ENCODE assay signal across 1 cellular context in the genomic region with DNA sequence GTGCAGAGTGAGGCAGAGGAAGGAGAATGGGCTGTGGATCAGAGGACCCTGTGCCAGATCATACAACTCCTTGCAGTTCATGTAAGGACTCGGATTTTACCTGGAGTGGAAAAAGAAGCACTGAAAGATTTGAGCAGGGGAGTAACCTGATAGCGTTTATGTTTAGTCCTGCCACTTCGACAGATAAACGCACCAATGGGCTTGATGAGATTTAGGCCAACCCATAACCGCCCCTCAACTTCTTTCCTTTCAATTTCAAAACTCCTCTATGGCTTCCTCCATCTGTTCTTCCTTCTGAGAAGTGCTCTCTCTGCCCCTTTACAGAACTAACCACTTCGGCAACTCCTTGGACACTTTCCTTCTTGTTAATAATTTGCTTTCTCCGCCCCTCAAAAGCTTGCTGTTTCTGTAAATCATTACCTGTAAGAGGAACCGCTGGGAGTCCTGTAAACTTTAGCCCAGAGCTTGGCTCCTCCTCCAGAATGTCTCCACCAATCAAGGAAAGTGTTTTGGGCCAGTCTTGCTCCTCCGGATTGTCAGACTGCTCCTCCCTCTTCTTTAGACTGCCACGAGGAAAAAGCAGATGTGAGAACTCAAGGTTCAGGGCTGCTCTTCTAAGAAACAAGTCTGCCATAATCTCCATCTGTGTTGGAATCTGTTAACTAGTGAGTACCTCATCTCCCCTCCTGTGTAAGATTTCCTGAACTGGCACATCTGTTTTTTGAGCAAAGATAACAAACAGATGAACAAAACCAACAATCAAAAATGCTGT.
TF ChIP-seq lines count a peak whose summit lies in the region.

A gene with protein sequence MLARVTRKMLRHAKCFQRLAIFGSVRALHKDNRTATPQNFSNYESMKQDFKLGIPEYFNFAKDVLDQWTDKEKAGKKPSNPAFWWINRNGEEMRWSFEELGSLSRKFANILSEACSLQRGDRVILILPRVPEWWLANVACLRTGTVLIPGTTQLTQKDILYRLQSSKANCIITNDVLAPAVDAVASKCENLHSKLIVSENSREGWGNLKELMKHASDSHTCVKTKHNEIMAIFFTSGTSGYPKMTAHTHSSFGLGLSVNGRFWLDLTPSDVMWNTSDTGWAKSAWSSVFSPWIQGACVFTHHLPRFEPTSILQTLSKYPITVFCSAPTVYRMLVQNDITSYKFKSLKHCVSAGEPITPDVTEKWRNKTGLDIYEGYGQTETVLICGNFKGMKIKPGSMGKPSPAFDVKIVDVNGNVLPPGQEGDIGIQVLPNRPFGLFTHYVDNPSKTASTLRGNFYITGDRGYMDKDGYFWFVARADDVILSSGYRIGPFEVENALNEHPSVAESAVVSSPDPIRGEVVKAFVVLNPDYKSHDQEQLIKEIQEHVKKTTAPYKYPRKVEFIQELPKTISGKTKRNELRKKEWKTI (plus strand): TSS at position 554 of the 772 bp plus-strand sequence. CDS start 6,021 bp downstream, outside the sequence.

TF ChIP-seq in K562, 482 proteins besides CTCF, POLR2A, EP300 and RAD21 (continued from another document and continues in another):
- TF ChIP-seq, protein P1, sequence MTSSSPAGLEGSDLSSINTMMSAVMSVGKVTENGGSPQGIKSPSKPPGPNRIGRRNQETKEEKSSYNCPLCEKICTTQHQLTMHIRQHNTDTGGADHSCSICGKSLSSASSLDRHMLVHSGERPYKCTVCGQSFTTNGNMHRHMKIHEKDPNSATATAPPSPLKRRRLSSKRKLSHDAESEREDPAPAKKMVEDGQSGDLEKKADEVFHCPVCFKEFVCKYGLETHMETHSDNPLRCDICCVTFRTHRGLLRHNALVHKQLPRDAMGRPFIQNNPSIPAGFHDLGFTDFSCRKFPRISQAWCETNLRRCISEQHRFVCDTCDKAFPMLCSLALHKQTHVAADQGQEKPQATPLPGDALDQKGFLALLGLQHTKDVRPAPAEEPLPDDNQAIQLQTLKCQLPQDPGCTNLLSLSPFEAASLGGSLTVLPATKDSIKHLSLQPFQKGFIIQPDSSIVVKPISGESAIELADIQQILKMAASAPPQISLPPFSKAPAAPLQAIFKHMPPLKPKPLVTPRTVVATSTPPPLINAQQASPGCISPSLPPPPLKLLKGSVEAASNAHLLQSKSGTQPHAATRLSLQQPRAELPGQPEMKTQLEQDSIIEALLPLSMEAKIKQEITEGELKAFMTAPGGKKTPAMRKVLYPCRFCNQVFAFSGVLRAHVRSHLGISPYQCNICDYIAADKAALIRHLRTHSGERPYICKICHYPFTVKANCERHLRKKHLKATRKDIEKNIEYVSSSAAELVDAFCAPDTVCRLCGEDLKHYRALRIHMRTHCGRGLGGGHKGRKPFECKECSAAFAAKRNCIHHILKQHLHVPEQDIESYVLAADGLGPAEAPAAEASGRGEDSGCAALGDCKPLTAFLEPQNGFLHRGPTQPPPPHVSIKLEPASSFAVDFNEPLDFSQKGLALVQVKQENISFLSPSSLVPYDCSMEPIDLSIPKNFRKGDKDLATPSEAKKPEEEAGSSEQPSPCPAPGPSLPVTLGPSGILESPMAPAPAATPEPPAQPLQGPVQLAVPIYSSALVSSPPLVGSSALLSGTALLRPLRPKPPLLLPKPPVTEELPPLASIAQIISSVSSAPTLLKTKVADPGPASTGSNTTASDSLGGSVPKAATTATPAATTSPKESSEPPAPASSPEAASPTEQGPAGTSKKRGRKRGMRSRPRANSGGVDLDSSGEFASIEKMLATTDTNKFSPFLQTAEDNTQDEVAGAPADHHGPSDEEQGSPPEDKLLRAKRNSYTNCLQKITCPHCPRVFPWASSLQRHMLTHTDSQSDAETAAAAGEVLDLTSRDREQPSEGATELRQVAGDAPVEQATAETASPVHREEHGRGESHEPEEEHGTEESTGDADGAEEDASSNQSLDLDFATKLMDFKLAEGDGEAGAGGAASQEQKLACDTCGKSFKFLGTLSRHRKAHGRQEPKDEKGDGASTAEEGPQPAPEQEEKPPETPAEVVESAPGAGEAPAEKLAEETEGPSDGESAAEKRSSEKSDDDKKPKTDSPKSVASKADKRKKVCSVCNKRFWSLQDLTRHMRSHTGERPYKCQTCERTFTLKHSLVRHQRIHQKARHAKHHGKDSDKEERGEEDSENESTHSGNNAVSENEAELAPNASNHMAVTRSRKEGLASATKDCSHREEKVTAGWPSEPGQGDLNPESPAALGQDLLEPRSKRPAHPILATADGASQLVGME (CRISPR knock-in tag; IDR thresholded peaks at IDR 0.05), result 0 out of 2 replicates have a peak, but pooled peaks have one; percentile 13
- TF ChIP-seq MTA1 (IDR thresholded peaks at IDR 0.05; ENCODE audit: borderline replicate concordance) (no peak), DIDO1 (tag; IDR thresholded peaks at IDR 0.05; ENCODE audit: low read depth) (0 out of 2 replicates have a peak, but pooled peaks have one; percentile 7), ZNF785 (CRISPR knock-in tag; IDR thresholded peaks at IDR 0.05) (no peak), POLR3A (IDR thresholded peaks at IDR 0.05; ENCODE audit: borderline replicate concordance, extremely low read depth, insufficient read depth, insufficient read length) (no peak), ZNF134 (CRISPR knock-in tag; conservative IDR thresholded peaks at IDR 0.05) (no peak), NFXL1 (CRISPR knock-in tag; IDR thresholded peaks at IDR 0.05) (no peak), SIRT6 (IDR thresholded peaks at IDR 0.05; ENCODE audit: low read depth, low read length) (no peak), GTF2F1 (IDR thresholded peaks at IDR 0.05; ENCODE audit: low read depth, low read length) (no peak), ZNF174 (CRISPR knock-in tag; IDR thresholded peaks at IDR 0.05) (peak; percentile 32; the same call in 1 of the 2 replicates), ZNF79 (CRISPR knock-in tag; IDR thresholded peaks at IDR 0.05; ENCODE audit: low read depth) (no peak), SMARCC2 (IDR thresholded peaks at IDR 0.05; ENCODE audit: low read depth) (no peak), HDGF (IDR thresholded peaks at IDR 0.05) (no peak), ETS2 (tag; IDR thresholded peaks at IDR 0.05; ENCODE audit: borderline replicate concordance, poor library complexity, severe bottlenecking) (no peak), NFATC3 (IDR thresholded peaks at IDR 0.05) (no peak), ZNF239 (CRISPR knock-in tag; IDR thresholded peaks at IDR 0.05) (no peak), ZNF707 (CRISPR knock-in tag; conservative IDR thresholded peaks at IDR 0.05) (no peak), ZNF197 (CRISPR knock-in tag; IDR thresholded peaks at IDR 0.05; ENCODE audit: low read depth) (peak; percentile 72; the same call in 1 of the 2 replicates)
- TF ChIP-seq, protein P2, sequence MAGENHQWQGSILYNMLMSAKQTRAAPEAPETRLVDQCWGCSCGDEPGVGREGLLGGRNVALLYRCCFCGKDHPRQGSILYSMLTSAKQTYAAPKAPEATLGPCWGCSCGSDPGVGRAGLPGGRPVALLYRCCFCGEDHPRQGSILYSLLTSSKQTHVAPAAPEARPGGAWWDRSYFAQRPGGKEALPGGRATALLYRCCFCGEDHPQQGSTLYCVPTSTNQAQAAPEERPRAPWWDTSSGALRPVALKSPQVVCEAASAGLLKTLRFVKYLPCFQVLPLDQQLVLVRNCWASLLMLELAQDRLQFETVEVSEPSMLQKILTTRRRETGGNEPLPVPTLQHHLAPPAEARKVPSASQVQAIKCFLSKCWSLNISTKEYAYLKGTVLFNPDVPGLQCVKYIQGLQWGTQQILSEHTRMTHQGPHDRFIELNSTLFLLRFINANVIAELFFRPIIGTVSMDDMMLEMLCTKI (IDR thresholded peaks at IDR 0.05; ENCODE audit: partially characterized antibody), result no peak
- TF ChIP-seq, protein P3, sequence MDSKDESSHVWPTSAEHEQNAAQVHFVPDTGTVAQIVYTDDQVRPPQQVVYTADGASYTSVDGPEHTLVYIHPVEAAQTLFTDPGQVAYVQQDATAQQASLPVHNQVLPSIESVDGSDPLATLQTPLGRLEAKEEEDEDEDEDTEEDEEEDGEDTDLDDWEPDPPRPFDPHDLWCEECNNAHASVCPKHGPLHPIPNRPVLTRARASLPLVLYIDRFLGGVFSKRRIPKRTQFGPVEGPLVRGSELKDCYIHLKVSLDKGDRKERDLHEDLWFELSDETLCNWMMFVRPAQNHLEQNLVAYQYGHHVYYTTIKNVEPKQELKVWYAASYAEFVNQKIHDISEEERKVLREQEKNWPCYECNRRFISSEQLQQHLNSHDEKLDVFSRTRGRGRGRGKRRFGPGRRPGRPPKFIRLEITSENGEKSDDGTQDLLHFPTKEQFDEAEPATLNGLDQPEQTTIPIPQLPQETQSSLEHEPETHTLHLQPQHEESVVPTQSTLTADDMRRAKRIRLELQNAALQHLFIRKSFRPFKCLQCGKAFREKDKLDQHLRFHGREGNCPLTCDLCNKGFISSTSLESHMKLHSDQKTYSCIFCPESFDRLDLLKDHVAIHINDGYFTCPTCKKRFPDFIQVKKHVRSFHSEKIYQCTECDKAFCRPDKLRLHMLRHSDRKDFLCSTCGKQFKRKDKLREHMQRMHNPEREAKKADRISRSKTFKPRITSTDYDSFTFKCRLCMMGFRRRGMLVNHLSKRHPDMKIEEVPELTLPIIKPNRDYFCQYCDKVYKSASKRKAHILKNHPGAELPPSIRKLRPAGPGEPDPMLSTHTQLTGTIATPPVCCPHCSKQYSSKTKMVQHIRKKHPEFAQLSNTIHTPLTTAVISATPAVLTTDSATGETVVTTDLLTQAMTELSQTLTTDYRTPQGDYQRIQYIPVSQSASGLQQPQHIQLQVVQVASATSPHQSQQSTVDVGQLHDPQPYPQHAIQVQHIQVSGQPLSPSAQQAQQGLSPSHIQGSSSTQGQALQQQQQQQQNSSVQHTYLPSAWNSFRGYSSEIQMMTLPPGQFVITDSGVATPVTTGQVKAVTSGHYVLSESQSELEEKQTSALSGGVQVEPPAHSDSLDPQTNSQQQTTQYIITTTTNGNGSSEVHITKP (IDR thresholded peaks at IDR 0.05; ENCODE audit: partially characterized antibody), result peak; percentile 78
- TF ChIP-seq, protein P4, sequence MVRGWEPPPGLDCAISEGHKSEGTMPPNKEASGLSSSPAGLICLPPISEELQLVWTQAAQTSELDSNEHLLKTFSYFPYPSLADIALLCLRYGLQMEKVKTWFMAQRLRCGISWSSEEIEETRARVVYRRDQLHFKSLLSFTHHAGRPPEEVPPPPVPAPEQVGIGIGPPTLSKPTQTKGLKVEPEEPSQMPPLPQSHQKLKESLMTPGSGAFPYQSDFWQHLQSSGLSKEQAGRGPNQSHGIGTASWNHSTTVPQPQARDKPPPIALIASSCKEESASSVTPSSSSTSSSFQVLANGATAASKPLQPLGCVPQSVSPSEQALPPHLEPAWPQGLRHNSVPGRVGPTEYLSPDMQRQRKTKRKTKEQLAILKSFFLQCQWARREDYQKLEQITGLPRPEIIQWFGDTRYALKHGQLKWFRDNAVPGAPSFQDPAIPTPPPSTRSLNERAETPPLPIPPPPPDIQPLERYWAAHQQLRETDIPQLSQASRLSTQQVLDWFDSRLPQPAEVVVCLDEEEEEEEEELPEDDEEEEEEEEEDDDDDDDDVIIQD (CRISPR knock-in tag; IDR thresholded peaks at IDR 0.05), result no peak
- TF ChIP-seq, protein P5, sequence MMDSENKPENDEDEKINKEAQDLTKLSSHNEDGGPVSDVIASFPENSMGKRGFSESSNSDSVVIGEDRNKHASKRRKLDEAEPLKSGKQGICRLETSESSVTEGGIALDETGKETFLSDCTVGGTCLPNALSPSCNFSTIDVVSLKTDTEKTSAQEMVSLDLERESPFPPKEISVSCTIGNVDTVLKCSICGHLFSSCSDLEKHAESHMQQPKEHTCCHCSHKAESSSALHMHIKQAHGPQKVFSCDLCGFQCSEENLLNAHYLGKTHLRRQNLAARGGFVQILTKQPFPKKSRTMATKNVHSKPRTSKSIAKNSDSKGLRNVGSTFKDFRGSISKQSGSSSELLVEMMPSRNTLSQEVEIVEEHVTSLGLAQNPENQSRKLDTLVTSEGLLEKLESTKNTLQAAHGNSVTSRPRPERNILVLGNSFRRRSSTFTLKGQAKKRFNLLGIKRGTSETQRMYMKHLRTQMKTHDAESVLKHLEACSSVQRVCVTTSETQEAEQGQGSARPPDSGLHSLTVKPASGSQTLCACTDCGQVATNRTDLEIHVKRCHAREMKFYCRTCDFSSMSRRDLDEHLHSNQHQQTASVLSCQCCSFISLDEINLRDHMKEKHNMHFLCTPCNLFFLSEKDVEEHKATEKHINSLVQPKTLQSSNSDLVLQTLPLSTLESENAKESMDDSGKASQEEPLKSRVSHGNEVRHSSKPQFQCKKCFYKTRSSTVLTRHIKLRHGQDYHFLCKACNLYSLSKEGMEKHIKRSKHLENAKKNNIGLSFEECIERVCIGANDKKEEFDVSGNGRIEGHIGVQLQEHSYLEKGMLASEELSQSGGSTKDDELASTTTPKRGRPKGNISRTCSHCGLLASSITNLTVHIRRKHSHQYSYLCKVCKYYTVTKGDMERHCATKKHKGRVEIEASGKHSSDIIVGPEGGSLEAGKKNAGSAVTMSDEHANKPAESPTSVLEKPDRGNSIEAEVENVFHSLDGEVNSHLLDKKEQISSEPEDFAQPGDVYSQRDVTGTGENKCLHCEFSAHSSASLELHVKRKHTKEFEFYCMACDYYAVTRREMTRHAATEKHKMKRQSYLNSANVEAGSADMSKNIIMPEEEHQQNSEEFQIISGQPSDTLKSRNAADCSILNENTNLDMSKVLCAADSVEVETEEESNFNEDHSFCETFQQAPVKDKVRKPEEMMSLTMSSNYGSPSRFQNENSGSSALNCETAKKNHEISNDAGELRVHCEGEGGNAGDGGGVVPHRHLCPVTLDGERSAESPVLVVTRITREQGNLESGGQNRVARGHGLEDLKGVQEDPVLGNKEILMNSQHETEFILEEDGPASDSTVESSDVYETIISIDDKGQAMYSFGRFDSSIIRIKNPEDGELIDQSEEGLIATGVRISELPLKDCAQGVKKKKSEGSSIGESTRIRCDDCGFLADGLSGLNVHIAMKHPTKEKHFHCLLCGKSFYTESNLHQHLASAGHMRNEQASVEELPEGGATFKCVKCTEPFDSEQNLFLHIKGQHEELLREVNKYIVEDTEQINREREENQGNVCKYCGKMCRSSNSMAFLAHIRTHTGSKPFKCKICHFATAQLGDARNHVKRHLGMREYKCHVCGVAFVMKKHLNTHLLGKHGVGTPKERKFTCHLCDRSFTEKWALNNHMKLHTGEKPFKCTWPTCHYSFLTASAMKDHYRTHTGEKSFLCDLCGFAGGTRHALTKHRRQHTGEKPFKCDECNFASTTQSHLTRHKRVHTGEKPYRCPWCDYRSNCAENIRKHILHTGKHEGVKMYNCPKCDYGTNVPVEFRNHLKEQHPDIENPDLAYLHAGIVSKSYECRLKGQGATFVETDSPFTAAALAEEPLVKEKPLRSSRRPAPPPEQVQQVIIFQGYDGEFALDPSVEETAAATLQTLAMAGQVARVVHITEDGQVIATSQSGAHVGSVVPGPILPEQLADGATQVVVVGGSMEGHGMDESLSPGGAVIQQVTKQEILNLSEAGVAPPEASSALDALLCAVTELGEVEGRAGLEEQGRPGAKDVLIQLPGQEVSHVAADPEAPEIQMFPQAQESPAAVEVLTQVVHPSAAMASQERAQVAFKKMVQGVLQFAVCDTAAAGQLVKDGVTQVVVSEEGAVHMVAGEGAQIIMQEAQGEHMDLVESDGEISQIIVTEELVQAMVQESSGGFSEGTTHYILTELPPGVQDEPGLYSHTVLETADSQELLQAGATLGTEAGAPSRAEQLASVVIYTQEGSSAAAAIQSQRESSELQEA (IDR thresholded peaks at IDR 0.05; ENCODE audit: low read depth), result no peak
- TF ChIP-seq, protein P6, sequence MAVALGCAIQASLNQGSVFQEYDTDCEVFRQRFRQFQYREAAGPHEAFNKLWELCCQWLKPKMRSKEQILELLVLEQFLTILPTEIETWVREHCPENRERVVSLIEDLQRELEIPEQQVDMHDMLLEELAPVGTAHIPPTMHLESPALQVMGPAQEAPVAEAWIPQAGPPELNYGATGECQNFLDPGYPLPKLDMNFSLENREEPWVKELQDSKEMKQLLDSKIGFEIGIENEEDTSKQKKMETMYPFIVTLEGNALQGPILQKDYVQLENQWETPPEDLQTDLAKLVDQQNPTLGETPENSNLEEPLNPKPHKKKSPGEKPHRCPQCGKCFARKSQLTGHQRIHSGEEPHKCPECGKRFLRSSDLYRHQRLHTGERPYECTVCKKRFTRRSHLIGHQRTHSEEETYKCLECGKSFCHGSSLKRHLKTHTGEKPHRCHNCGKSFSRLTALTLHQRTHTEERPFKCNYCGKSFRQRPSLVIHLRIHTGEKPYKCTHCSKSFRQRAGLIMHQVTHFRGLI (CRISPR knock-in tag; IDR thresholded peaks at IDR 0.05), result 0 out of 2 replicates have a peak, but pooled peaks have one; percentile 39
